9 cellular contexts compared by ENCODE assay signal in genomic region chr22:43226368-43226979, GRCh38. TPM values are rescaled to one million over a fixed set of nuclear protein-coding genes. Genes with fewer than 3 reads are reported as not detected.
DNase-seq lines count a peak whose midpoint lies in the region; ATAC-seq and TF ChIP-seq lines count a peak whose summit lies in the region.
"Had no signal": no experiment of that assay in that cellular context is flagged by ENCODE, and none has a peak within 500 bp of the region (broad histone marks: within the 10 kb centered on the region; RNA-seq: fewer than 3 reads in every experiment).

No MANE protein-coding gene starts in this region.

- H2AFZ ChIP-seq in Karpas-422 (ENCODE audit: low read length) (no peak overlapping the region), trophoblast cell (ENCODE audit: insufficient read depth, low read length, poor library complexity) (no peak overlapping the region)

- H3K27me3 ChIP-seq in HAP-1 (ENCODE audit: low read depth), result no peaks in the 10 kb centered on the region
- H3K27me3 ChIP-seq in left lung, result no peaks in the 10 kb centered on the region
- H3K27me3 ChIP-seq in Karpas-422 (ENCODE audit: low read length), result no peaks in the 10 kb centered on the region
- H3K27me3 ChIP-seq in trophoblast cell (ENCODE audit: insufficient read depth, low read length), result no peaks in the 10 kb centered on the region

- no peak overlapping the region for H3K23ac ChIP-seq in trophoblast cell (ENCODE audit: low read length)

- H3K4me3 ChIP-seq in HAP-1 (no peak overlapping the region), left lung (no peak overlapping the region), Karpas-422 (ENCODE audit: low read length) (no peak overlapping the region), trophoblast cell (ENCODE audit: low read depth, low read length) (no peak overlapping the region)
- H3K4me3 ChIP-seq: esophagus muscularis mucosa had no signal

- H3K9ac ChIP-seq in Karpas-422 (ENCODE audit: low read length), result no peak overlapping the region
- no peak overlapping the region for H3K9ac ChIP-seq in trophoblast cell (ENCODE audit: low read length)

- H4K20me1 ChIP-seq in Karpas-422 (ENCODE audit: insufficient read depth, low read depth, low read length), result no peaks in the 10 kb centered on the region

- H3K9me3 ChIP-seq in HAP-1 (no peaks in the 10 kb centered on the region), left lung (no peaks in the 10 kb centered on the region), Karpas-422 (ENCODE audit: low read length) (no peaks in the 10 kb centered on the region), trophoblast cell (ENCODE audit: insufficient read depth, low read depth, low read length) (peaks cover 2% of the 10 kb centered on the region)
- H3K9me3 ChIP-seq: esophagus muscularis mucosa had no signal

- WGBS in trophoblast cell (ENCODE audit: extremely low coverage, insufficient coverage, insufficient read length), result no CpG with 5 or more reads among the region's 18 CpGs

- H3K36me3 ChIP-seq in HAP-1 (replicated peaks) (no peaks in the 10 kb centered on the region), left lung (no peaks in the 10 kb centered on the region), Karpas-422 (ENCODE audit: insufficient read depth, low read length) (no peaks in the 10 kb centered on the region), trophoblast cell (ENCODE audit: control insufficient read depth in 1 of 2, insufficient read depth in 2 of 2, low read length in 2 of 2) (no peaks in the 10 kb centered on the region)

- no peak overlapping the region for H2BK5ac ChIP-seq in trophoblast cell (ENCODE audit: low read depth, low read length, poor library complexity)

- H3K4me2 ChIP-seq in Karpas-422 (ENCODE audit: low read depth, low read length, poor library complexity, severe bottlenecking), result no peak overlapping the region
- H3K4me2 ChIP-seq in trophoblast cell (ENCODE audit: low read length), result no peak overlapping the region

- H4K8ac ChIP-seq in trophoblast cell (ENCODE audit: low read depth, low read length), result no peak overlapping the region

- H2BK120ac ChIP-seq in trophoblast cell (ENCODE audit: insufficient read depth, low read length, poor library complexity), result no peak overlapping the region

- no peak overlapping the region for H2AK5ac ChIP-seq in trophoblast cell (ENCODE audit: low read length)

- TF ChIP-seq CTCF in left lung (IDR thresholded peaks at IDR 0.05), result no peak

- H3K9me2 ChIP-seq in Karpas-422 (replicated peaks; ENCODE audit: insufficient read depth, low read length), result no peaks in the 10 kb centered on the region

- H3K14ac ChIP-seq in trophoblast cell (ENCODE audit: low read length), result no peak overlapping the region

- intact Hi-C loops in left lung (cut with DNase I), result no loop called here

- in situ Hi-C loops in HAP-1 (cut with MboI; ENCODE audit: low sequenced_read_pairs), result no loop called here

- no peak overlapping the region for H3K4ac ChIP-seq in trophoblast cell (ENCODE audit: low read depth, low read length)

- DNase-seq in AG08396 (ENCODE audit: low spot score), result peak; percentile 76
- peak; percentile 29 to 64 for DNase-seq in HAP-1 (ENCODE audit: low spot score in 2 of 2)
- DNase-seq in amniotic epithelial cell (ENCODE audit: low read depth), result peak; percentile 38
- DNase-seq in left lung, result no peak
- DNase-seq in Karpas-422, result no peak
- no peak for DNase-seq in activated CD4-positive, alpha-beta T cell treated with anti-CD3 and anti-CD28 coated beads, Interleukin-2, amount 50 U/mL, for 4 hours
- no peak for DNase-seq in T-helper 9 cell
- DNase-seq in trophoblast cell, result no peak

- ATAC-seq in left lung, result peak; percentile 22

- H3K18ac ChIP-seq in trophoblast cell (ENCODE audit: low read length), result no peak overlapping the region

- H3K27ac ChIP-seq in left lung (no peak overlapping the region), Karpas-422 (ENCODE audit: low read length) (no peak overlapping the region), trophoblast cell (ENCODE audit: low read depth, low read length) (no peak overlapping the region)
- H3K27ac ChIP-seq: esophagus muscularis mucosa had no signal

- H4K91ac ChIP-seq in trophoblast cell (ENCODE audit: low read depth, low read length), result no peak overlapping the region

- H2BK12ac ChIP-seq in trophoblast cell (ENCODE audit: low read length), result no peak overlapping the region

- H3K79me1 ChIP-seq in trophoblast cell (ENCODE audit: low read length), result no peaks in the 10 kb centered on the region

- H3K4me1 ChIP-seq in HAP-1 (no peaks in the 10 kb centered on the region), left lung (peaks cover 0 to 6% of the 10 kb centered on the region in 2 donors), Karpas-422 (ENCODE audit: low read length) (no peaks in the 10 kb centered on the region), trophoblast cell (ENCODE audit: control insufficient read depth in 1 of 2, insufficient read depth in 2 of 2, low read length in 2 of 2) (peaks cover 0 to 2% of the 10 kb centered on the region in 2 experiments)

- H4K12ac ChIP-seq in trophoblast cell (ENCODE audit: low read depth, low read length), result no peak overlapping the region

- H3K79me2 ChIP-seq in Karpas-422 (ENCODE audit: low read length) (no peaks in the 10 kb centered on the region), trophoblast cell (ENCODE audit: control insufficient read depth, insufficient read depth, low read length, poor library complexity) (no peaks in the 10 kb centered on the region)

RNA-seq across cellular contexts. Expression of gene TTLL12, which starts 39.5 kb away (rescaled TPM):
- 10 to 100 TPM; 26.4 to 42.1 TPM for total RNA-seq in left lung
- 31.2 and 53.0 TPM in 2 replicates for total RNA-seq in Karpas-422 (2014; rRNA removed; shearing (Covaris generic); ENCODE audit: low replicate concordance)
- polyA plus RNA-seq in trophoblast cell (2013), result 20.0 and 21.1 TPM in 2 replicates

Comparison
In these comparisons a context has a peak if more than half of its experiments do, and no peak if none do; other contexts are left out.
1. DNase-seq: peak in AG08396 (single experiment), HAP-1 (2 of 2) and amniotic epithelial cell (single experiment); none in left lung (0 of 2), Karpas-422 (single experiment), activated CD4-positive, alpha-beta T cell treated with anti-CD3 and anti-CD28 coated beads, Interleukin-2, amount 50 U/mL, for 4 hours (0 of 2), T-helper 9 cell (single experiment) and trophoblast cell (0 of 2).